Comparison of ENCODE assay signal across 9 cellular contexts in genomic region chr3:117019082-117019713, GRCh38.
DNase-seq lines count a peak whose midpoint lies in the region; ATAC-seq and TF ChIP-seq lines count a peak whose summit lies in the region.
"Had no signal": no experiment of that assay in that cellular context is flagged by ENCODE, and none has a peak within 500 bp of the region (broad histone marks: within the 10 kb centered on the region; RNA-seq: fewer than 3 reads in every experiment).

No MANE protein-coding gene starts in this region.

- peaks cover 3% of the 10 kb centered on the region for H3K27me3 Mint-ChIP-seq in GM23338 (ENCODE audit: insufficient read depth, low read depth, poor library complexity)

- TF ChIP-seq CTCF in GM23338 (conservative IDR thresholded peaks at IDR 0.05; ENCODE audit: low read depth in 2 of 2) (peak; percentile 93 to 96), cardiac fibroblast (IDR thresholded peaks at IDR 0.05; ENCODE audit: low read depth, low read length) (peak; percentile 82)

- H3F3A ChIP-seq in GM23338 (replicated peaks; ENCODE audit: low read depth) = no peaks in the 10 kb centered on the region

- no peaks in the 10 kb centered on the region for H3K9me2 ChIP-seq in GM23338 (ENCODE audit: insufficient read depth)

- H3K27ac ChIP-seq in GM23338 (ENCODE audit: low read depth) = no peak overlapping the region
- H3K27ac ChIP-seq: neutrophil had no signal

- no peak overlapping the region for H3K4me2 ChIP-seq in GM23338

- no peak overlapping the region for H3K27ac Mint-ChIP-seq in GM23338

- H3K27me3 ChIP-seq in GM23338 (ENCODE audit: insufficient read depth) = no peaks in the 10 kb centered on the region

- no peaks in the 10 kb centered on the region for H3K36me3 Mint-ChIP-seq in GM23338 (ENCODE audit: low read depth)

- no peaks in the 10 kb centered on the region for H3K9me3 Mint-ChIP-seq in GM23338

- no peak overlapping the region for H2AFZ ChIP-seq in GM23338

- peaks cover 29% of the 10 kb centered on the region for H3K4me1 Mint-ChIP-seq in GM23338

- no peak overlapping the region for H3K4me3 Mint-ChIP-seq in GM23338

- no peaks in the 10 kb centered on the region for H3K36me3 ChIP-seq in GM23338 (ENCODE audit: insufficient read depth)
- H3K36me3 ChIP-seq: neutrophil had no signal

- no peaks in the 10 kb centered on the region for H4K20me1 ChIP-seq in GM23338 (replicated peaks; ENCODE audit: insufficient read depth)

- H3K79me2 ChIP-seq in GM23338 (replicated peaks; ENCODE audit: insufficient read depth) = no peaks in the 10 kb centered on the region

- peak; percentile 82 for ATAC-seq in GM23338

- peak; percentile 4 for DNase-seq in activated gamma-delta T cell treated with Interleukin-2 at 50 U/mL for 16 hours
- DNase-seq in activated gamma-delta T cell (lab: John Stamatoyannopoulos, UW) = no peak
- peak; percentile 91 for DNase-seq in GM23338 (ENCODE audit: low spot score)
- DNase-seq in KG1 (lab: John Stamatoyannopoulos, UW) = peak; percentile 65
- peak; percentile 91 for DNase-seq in OCI-M1 (lab: John Stamatoyannopoulos, UW)
- DNase-seq in cardiac fibroblast (ENCODE audit: low read depth in 2 of 2) = peak; percentile 75 to 82
- DNase-seq in kidney glomerular epithelial cell (lab: John Stamatoyannopoulos, UW) = peak; percentile 56
- peak; percentile 56 for DNase-seq in stromal cell of bone marrow (ENCODE audit: low read depth)

- H3K4me3 ChIP-seq in GM23338 (no peak overlapping the region), cardiac fibroblast (replicated peaks in 1 of 2; ENCODE audit: low read depth in 2 of 2, low read length in 2 of 2) (no peak overlapping the region)

- no peaks in the 10 kb centered on the region; the same call in 1 of the 2 replicates for H3K4me1 ChIP-seq in GM23338 (ENCODE audit: insufficient read depth)

TF ChIP-seq in GM23338, 12 proteins besides CTCF, POLR2A, EP300 and RAD21:
- TF ChIP-seq EZH2 (IDR thresholded peaks at IDR 0.05; ENCODE audit: low read depth, unreplicated experiment) = no peak
